In the genomic region with DNA sequence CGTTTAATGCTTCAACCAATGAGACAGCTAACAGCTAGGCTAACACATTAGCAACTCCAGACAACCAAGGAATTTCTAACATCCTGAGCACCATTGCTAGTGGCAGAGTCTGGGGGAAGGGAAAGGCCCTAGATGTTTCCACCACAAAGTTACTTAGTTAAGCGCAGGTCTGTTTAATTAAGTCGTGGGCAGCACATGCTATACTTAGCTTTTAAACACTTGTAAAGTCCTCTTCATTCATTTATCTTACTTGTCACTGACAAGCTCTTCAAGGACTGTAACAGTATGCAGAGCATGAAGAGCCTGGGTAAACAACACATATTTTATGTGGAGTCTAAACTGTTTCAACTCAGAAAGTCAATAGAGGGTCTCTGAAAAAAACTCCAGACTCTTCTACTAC, we compare ENCODE assay signal across 20 cellular contexts.
DNase-seq lines count a peak whose midpoint lies in the region; ATAC-seq, FAIRE-seq and TF ChIP-seq lines count a peak whose summit lies in the region.
"Had no signal": no experiment of that assay in that cellular context is flagged by ENCODE, and none has a peak within 500 bp of the region (broad histone marks: within the 10 kb centered on the region; RNA-seq: fewer than 3 reads in every experiment).

No MANE protein-coding gene starts in this region.

- H3K27ac ChIP-seq in right cardiac atrium (ENCODE audit: low read length), result peak overlapping the region; percentile 56
- H3K27ac ChIP-seq: 22Rv1, HL-60, RWPE1, SK-N-MC had no signal

- peak overlapping the region; percentile 86 for H3K27ac Mint-ChIP-seq in nephron progenitor cell
- no peak overlapping the region for H3K27ac Mint-ChIP-seq in activated CD4-positive, alpha-beta T cell treated with anti-CD3 and anti-CD28 coated beads, Interleukin-2, amount 10 ng/mL, durations not matched to agents 24 days and 14 days

- no peaks in the 10 kb centered on the region for H3K9me3 ChIP-seq in right cardiac atrium (ENCODE audit: control insufficient read depth, low read length)

- peak in 1 of 2 donors; percentile 62 for ATAC-seq in right cardiac atrium

- H3K27me3 ChIP-seq in right cardiac atrium (ENCODE audit: control insufficient read depth, insufficient read depth), result no peaks in the 10 kb centered on the region

- H3K4me3 Mint-ChIP-seq in nephron progenitor cell, result no peak overlapping the region
- H3K4me3 Mint-ChIP-seq in activated CD4-positive, alpha-beta T cell treated with anti-CD3 and anti-CD28 coated beads, Interleukin-2, amount 10 ng/mL, durations not matched to agents 24 days and 14 days, result no peak overlapping the region

- no peaks in the 10 kb centered on the region for H3K9me3 Mint-ChIP-seq in nephron progenitor cell
- no peaks in the 10 kb centered on the region for H3K9me3 Mint-ChIP-seq in activated CD4-positive, alpha-beta T cell treated with anti-CD3 and anti-CD28 coated beads, Interleukin-2, amount 10 ng/mL, durations not matched to agents 24 days and 14 days

- intact Hi-C loops in right cardiac atrium (cut with DNase I), result loop anchor here in 1 of 4 donors (10.0 kb wide), 1 partner anchor 133 kb away; no protein-coding TSS in a partner anchor
- intact Hi-C loops in activated CD4-positive, alpha-beta T cell treated with anti-CD3 and anti-CD28 coated beads, Interleukin-2, amount 10 ng/mL, durations not matched to agents 24 days and 14 days (cut with micrococcal nuclease), result no loop called here

- no peak overlapping the region for H3K4me3 ChIP-seq in right cardiac atrium (ENCODE audit: low read length)
- H3K4me3 ChIP-seq: SK-N-MC had no signal

- H3K27me3 Mint-ChIP-seq in nephron progenitor cell (ENCODE audit: low read depth, poor library complexity), result no peaks in the 10 kb centered on the region
- H3K27me3 Mint-ChIP-seq in activated CD4-positive, alpha-beta T cell treated with anti-CD3 and anti-CD28 coated beads, Interleukin-2, amount 10 ng/mL, durations not matched to agents 24 days and 14 days, result no peaks in the 10 kb centered on the region

- FAIRE-seq in frontal cortex (lab: Jason Lieb, UNC), result no peak

- peaks cover 2% of the 10 kb centered on the region for H3K4me1 ChIP-seq in right cardiac atrium (ENCODE audit: control insufficient read depth, insufficient read depth, low read length)

- H3K36me3 Mint-ChIP-seq in nephron progenitor cell (ENCODE audit: low read depth), result no peaks in the 10 kb centered on the region
- H3K36me3 Mint-ChIP-seq in activated CD4-positive, alpha-beta T cell treated with anti-CD3 and anti-CD28 coated beads, Interleukin-2, amount 10 ng/mL, durations not matched to agents 24 days and 14 days (ENCODE audit: low read depth), result no peaks in the 10 kb centered on the region

- no peak for TF ChIP-seq CTCF in nephron progenitor cell (IDR thresholded peaks at IDR 0.05)

- DNase-seq in DMS53 (lab: John Stamatoyannopoulos, UW) (peak; percentile 6), DMS53 treated with DMSO at 0.1 percent for 48 hours (lab: John Stamatoyannopoulos, UW; ENCODE audit: unreplicated experiment) (no peak), NCI-H345 (lab: John Stamatoyannopoulos, UW) (peak; percentile 47), right cardiac atrium (no peak), nephron progenitor cell (no peak), NCI-H69 (lab: John Stamatoyannopoulos, UW) (no peak), frontal cortex (ENCODE audit: low spot score in 2 of 2) (no peak)
- no peak for DNase-seq in activated CD4-positive, alpha-beta T cell treated with anti-CD3 and anti-CD28 coated beads, Interleukin-2, amount 10 ng/mL, durations not matched to agents 24 days and 14 days
- DNase-seq: C1 segment of cervical spinal cord; DMS 273 treated with DMSO at 0.1 percent for 48 hours; HCEC 1CT; KBM-7; NCI-H1092; NCI-H1930; NCI-H526 treated with DMSO at 0.1 percent for 48 hours; NK-92 treated with Interleukin-12 subunit alpha and Interleukin-12 subunit beta, amount 100 ng/mL, for 24 hours had no signal

- peaks cover 45% of the 10 kb centered on the region for H3K4me1 Mint-ChIP-seq in nephron progenitor cell
- H3K4me1 Mint-ChIP-seq in activated CD4-positive, alpha-beta T cell treated with anti-CD3 and anti-CD28 coated beads, Interleukin-2, amount 10 ng/mL, durations not matched to agents 24 days and 14 days, result no peaks in the 10 kb centered on the region

- WGBS in right cardiac atrium, result 57% methylated on average over 3 of the region's 3 CpGs

Comparison
In these comparisons a context has a peak if more than half of its experiments do, and no peak if none do; other contexts are left out.
1. DNase-seq: peak in DMS53 (single experiment) and NCI-H345 (single experiment); none in DMS53 treated with DMSO at 0.1 percent for 48 hours (single experiment), right cardiac atrium (0 of 3), nephron progenitor cell (single experiment), NCI-H69 (single experiment), frontal cortex (0 of 2) and activated CD4-positive, alpha-beta T cell treated with anti-CD3 and anti-CD28 coated beads, Interleukin-2, amount 10 ng/mL, durations not matched to agents 24 days and 14 days (single experiment).